Comparison of ENCODE assay signal across 35 cellular contexts in the genomic region with DNA sequence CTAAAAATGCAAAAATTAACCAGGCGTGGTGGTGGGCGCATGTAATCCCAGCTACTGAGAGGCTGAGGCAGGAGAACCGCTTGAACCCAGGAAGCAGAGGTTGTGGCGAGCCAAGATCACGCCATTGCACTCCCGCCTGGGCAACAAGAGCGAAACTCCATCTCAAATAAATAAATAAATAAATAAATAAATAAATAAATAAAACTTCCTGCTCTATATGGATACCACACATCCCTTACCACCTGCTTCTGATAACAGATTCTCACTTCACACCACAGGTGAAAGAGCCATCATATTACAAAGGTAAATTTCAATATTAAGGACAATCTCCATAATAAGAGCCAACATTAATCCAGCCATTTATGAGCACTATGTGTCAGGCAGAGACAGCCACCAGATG.
"Had no signal": no experiment of that assay in that cellular context is flagged by ENCODE, and none has a peak within 500 bp of the region (broad histone marks: within the 10 kb centered on the region; RNA-seq: fewer than 3 reads in every experiment).

No MANE protein-coding gene starts in this region.

- DNase-seq: Karpas-422, Kasumi-1, MG63, MM.1S, MV-4-11, NCI-H1048, NCI-H1092, NCI-H1092 treated with DMSO at 0.1 percent for 48 hours, NCI-H1105, NCI-H1105 treated with DMSO at 0.1 percent for 48 hours, NCI-H1417, NCI-H1417 treated with DMSO at 0.1 percent for 48 hours, NCI-H1436, NCI-H1436 treated with DMSO at 0.1 percent for 48 hours, NCI-H146, NCI-H1694, NCI-H1694 treated with DMSO at 0.1 percent for 48 hours, NCI-H187, NCI-H187 treated with DMSO at 0.1 percent for 48 hours, NCI-H1930, NCI-H2029, NCI-H2029 treated with DMSO at 0.1 percent for 48 hours, NCI-H2081, NCI-H2081 treated with DMSO at 0.1 percent for 48 hours, NCI-H2107, NCI-H2171, NCI-H2171 treated with DMSO at 0.1 percent for 48 hours, NCI-H2227 treated with DMSO at 0.1 percent for 48 hours, NCI-H226, NCI-H345, NCI-H446, NCI-H446 treated with DMSO at 0.1 percent for 48 hours, NCI-H510A, NCI-H510A treated with DMSO at 0.1 percent for 48 hours, NCI-H524 had no signal

- H3K4me3 ChIP-seq: MG63 had no signal

- H3K36me3 ChIP-seq: MG63 had no signal

- H3K27me3 ChIP-seq: MG63 had no signal
